Comparison of ENCODE assay signal across 15 cellular contexts in genomic region chr3:175951047-175951694, GRCh38.
A peak's percentile ranks its signal among the peaks of the same experiment; 100 is the strongest.
DNase-seq lines count a peak whose midpoint lies in the region; ATAC-seq and TF ChIP-seq lines count a peak whose summit lies in the region.
"Had no signal": no experiment of that assay in that cellular context is flagged by ENCODE, and none has a peak within 500 bp of the region (broad histone marks: within the 10 kb centered on the region; RNA-seq: fewer than 3 reads in every experiment).

No MANE protein-coding gene starts in this region.

- ATAC-seq in SK-N-SH treated with all-trans-retinoic acid at 6 μM for 48 hours (peak; percentile 85), HG03280 (IDR thresholded peaks at IDR 0.05; ENCODE audit: unreplicated experiment) (no peak), GM18907 (IDR thresholded peaks at IDR 0.05; ENCODE audit: unreplicated experiment) (no peak)
- ATAC-seq: natural killer cell treated with Interleukin-12 subunit alpha and Interleukin-12 subunit beta and Interleukin-15 and Interleukin-18, amount 100 ng/mL, for 72 hours had no signal

- no peak for DNase-seq in SK-N-SH
- peak; percentile 18 for DNase-seq in RWPE1 (ENCODE audit: low spot score)
- DNase-seq in foreskin fibroblast: peak; percentile 14 to 55
- no peak for DNase-seq in NK-92 treated with Interleukin-12 subunit alpha and Interleukin-12 subunit beta, amount 100 ng/mL, for 24 hours (lab: John Stamatoyannopoulos, UW)
- no peak for DNase-seq in HEK293T (ENCODE audit: extremely low spot score)
- DNase-seq: activated CD4-positive, alpha-beta T cell treated with anti-CD3 and anti-CD28 coated beads for 48 hours; activated T-cell treated with anti-CD3 and anti-CD28 coated beads for 4 hours; CD8-positive, alpha-beta memory T cell; NCI-H1417; SHP77 treated with DMSO at 0.1 percent for 48 hours had no signal

- 44% methylated on average over 3 of the region's 4 CpGs for WGBS in SK-N-SH (ENCODE audit: low lambda C conversion rate)

- no peak for TF ChIP-seq RAD21 in SK-N-SH (IDR thresholded peaks at IDR 0.05; ENCODE audit: low read length)

- no peaks in the 10 kb centered on the region for H3F3A ChIP-seq in SK-N-SH (replicated peaks; ENCODE audit: insufficient read depth)

- no peaks in the 10 kb centered on the region for H3K27me3 ChIP-seq in SK-N-SH (ENCODE audit: insufficient read depth)

- POLR2A ChIA-PET in SK-N-SH (lab: Yijun Ruan, JAX): no interaction called here
- POLR2A ChIA-PET in RWPE1 (lab: Yijun Ruan, JAX; ENCODE audit: low non-redundant PET): no interaction called here
- POLR2A ChIA-PET in HEK293T (lab: Yijun Ruan, JAX): no interaction called here

- no peak overlapping the region for H2AFZ ChIP-seq in SK-N-SH (ENCODE audit: low read depth)

- no peaks in the 10 kb centered on the region for H3K9me2 ChIP-seq in SK-N-SH

- H4K20me1 ChIP-seq in SK-N-SH (ENCODE audit: insufficient read depth): no peaks in the 10 kb centered on the region

- H3K4me1 ChIP-seq in SK-N-SH (ENCODE audit: control insufficient read depth in 1 of 2, insufficient read depth in 2 of 2, low read depth in 1 of 2, low read length in 1 of 2): no peaks in the 10 kb centered on the region

- H3K4me2 ChIP-seq in SK-N-SH: no peak overlapping the region

- CTCF ChIA-PET in SK-N-SH (lab: Yijun Ruan, JAX) (no interaction called here), RWPE1 (lab: Yijun Ruan, JAX) (interaction anchor here (0.6 kb wide), 1 partner anchor 24 kb away, joined by 3 read pairs; no protein-coding TSS in a partner anchor), HEK293T (lab: Yijun Ruan, JAX) (no interaction called here)

- no peaks in the 10 kb centered on the region for H3K36me3 ChIP-seq in SK-N-SH (replicated peaks in 1 of 2; ENCODE audit: control insufficient read depth in 1 of 2, insufficient read depth in 2 of 2, low read length in 1 of 2)
- H3K36me3 ChIP-seq: thoracic aorta had no signal

- no peak for TF ChIP-seq EP300 in SK-N-SH (IDR thresholded peaks at IDR 0.05; ENCODE audit: borderline replicate concordance in 1 of 2, low read depth in 1 of 2, low read length in 1 of 2)

- H3K9ac ChIP-seq in SK-N-SH: no peak overlapping the region

- no peaks in the 10 kb centered on the region for H3K9me3 ChIP-seq in SK-N-SH
- H3K9me3 ChIP-seq: thoracic aorta had no signal

- no peak for TF ChIP-seq CTCF in SK-N-SH (IDR thresholded peaks at IDR 0.05)
- TF ChIP-seq CTCF in RWPE1 (conservative IDR thresholded peaks at IDR 0.05; ENCODE audit: low read depth): no peak
- no peak for TF ChIP-seq CTCF in foreskin fibroblast (IDR thresholded peaks at IDR 0.05; ENCODE audit: low read depth, low read length)

- no peak overlapping the region for H3K27ac ChIP-seq in SK-N-SH (ENCODE audit: low read depth in 2 of 2, low read length in 1 of 2)
- no peak overlapping the region for H3K27ac ChIP-seq in RWPE1
- H3K27ac ChIP-seq: thoracic aorta had no signal

- H3K4me3 ChIP-seq in SK-N-SH (ENCODE audit: low read depth in 2 of 2, low read length in 1 of 2) (no peak overlapping the region), foreskin fibroblast (ENCODE audit: low read depth in 1 of 2, low read length in 2 of 2) (no peak overlapping the region)
- H3K4me3 ChIP-seq: thoracic aorta had no signal

- H3K79me2 ChIP-seq in SK-N-SH (ENCODE audit: insufficient read depth): no peaks in the 10 kb centered on the region

TF ChIP-seq in SK-N-SH treated with all-trans-retinoic acid at 6 μM for 48 hours, 23 proteins besides CTCF, POLR2A, EP300 and RAD21:
- TF ChIP-seq ZNF565 (CRISPR knock-in tag; conservative IDR thresholded peaks at IDR 0.05; ENCODE audit: low read depth) (no peak), ISL1 (CRISPR knock-in tag; IDR thresholded peaks at IDR 0.05) (peak; percentile 84)

TF ChIP-seq in SK-N-SH, 30 proteins besides CTCF, POLR2A, EP300 and RAD21:
- TF ChIP-seq RCOR1 (IDR thresholded peaks at IDR 0.05; ENCODE audit: low read length) (no peak), TEAD4 (IDR thresholded peaks at IDR 0.05; ENCODE audit: borderline replicate concordance, insufficient read depth) (no peak), RXRA (IDR thresholded peaks at IDR 0.05; ENCODE audit: borderline replicate concordance, low read depth) (no peak), MAX (IDR thresholded peaks at IDR 0.05; ENCODE audit: low read depth) (no peak), YY1 (IDR thresholded peaks at IDR 0.05; ENCODE audit: low read depth) (no peak), POLR2AphosphoS5 (IDR thresholded peaks at IDR 0.05; ENCODE audit: low read depth, low read length) (no peak), NRF1 (IDR thresholded peaks at IDR 0.05; ENCODE audit: low read depth, low read length) (no peak), MEF2A (IDR thresholded peaks at IDR 0.05; ENCODE audit: borderline replicate concordance, low read depth) (no peak)
- TF ChIP-seq, protein P1, sequence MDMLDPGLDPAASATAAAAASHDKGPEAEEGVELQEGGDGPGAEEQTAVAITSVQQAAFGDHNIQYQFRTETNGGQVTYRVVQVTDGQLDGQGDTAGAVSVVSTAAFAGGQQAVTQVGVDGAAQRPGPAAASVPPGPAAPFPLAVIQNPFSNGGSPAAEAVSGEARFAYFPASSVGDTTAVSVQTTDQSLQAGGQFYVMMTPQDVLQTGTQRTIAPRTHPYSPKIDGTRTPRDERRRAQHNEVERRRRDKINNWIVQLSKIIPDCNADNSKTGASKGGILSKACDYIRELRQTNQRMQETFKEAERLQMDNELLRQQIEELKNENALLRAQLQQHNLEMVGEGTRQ (IDR thresholded peaks at IDR 0.05; ENCODE audit: borderline replicate concordance, low read depth, low read length): no peak
- TF ChIP-seq, protein P2, sequence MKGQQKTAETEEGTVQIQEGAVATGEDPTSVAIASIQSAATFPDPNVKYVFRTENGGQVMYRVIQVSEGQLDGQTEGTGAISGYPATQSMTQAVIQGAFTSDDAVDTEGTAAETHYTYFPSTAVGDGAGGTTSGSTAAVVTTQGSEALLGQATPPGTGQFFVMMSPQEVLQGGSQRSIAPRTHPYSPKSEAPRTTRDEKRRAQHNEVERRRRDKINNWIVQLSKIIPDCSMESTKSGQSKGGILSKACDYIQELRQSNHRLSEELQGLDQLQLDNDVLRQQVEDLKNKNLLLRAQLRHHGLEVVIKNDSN (IDR thresholded peaks at IDR 0.05; ENCODE audit: borderline replicate concordance, low read depth): no peak

TF ChIP-seq in HEK293T, 16 proteins besides CTCF, POLR2A, EP300 and RAD21:
- TF ChIP-seq SUZ12 (IDR thresholded peaks at IDR 0.05): no peak
- no peak for TF ChIP-seq TARDBP (IDR thresholded peaks at IDR 0.05)
- no peak for TF ChIP-seq NFRKB (IDR thresholded peaks at IDR 0.05)
- no peak for TF ChIP-seq ARNT (IDR thresholded peaks at IDR 0.05)
- no peak for TF ChIP-seq ELF4 (IDR thresholded peaks at IDR 0.05)
- no peak for TF ChIP-seq FOXA1 (IDR thresholded peaks at IDR 0.05)
- TF ChIP-seq L3MBTL2 (conservative IDR thresholded peaks at IDR 0.05): no peak

Comparison
In these comparisons a context has a peak if more than half of its experiments do, and no peak if none do; other contexts are left out.
1. DNase-seq: peak in RWPE1 (single experiment) and foreskin fibroblast (2 of 2); none in SK-N-SH (single experiment), NK-92 treated with Interleukin-12 subunit alpha and Interleukin-12 subunit beta, amount 100 ng/mL, for 24 hours (single experiment) and HEK293T (single experiment).